ENCODE assay signal across 8 cellular contexts in the genomic region with DNA sequence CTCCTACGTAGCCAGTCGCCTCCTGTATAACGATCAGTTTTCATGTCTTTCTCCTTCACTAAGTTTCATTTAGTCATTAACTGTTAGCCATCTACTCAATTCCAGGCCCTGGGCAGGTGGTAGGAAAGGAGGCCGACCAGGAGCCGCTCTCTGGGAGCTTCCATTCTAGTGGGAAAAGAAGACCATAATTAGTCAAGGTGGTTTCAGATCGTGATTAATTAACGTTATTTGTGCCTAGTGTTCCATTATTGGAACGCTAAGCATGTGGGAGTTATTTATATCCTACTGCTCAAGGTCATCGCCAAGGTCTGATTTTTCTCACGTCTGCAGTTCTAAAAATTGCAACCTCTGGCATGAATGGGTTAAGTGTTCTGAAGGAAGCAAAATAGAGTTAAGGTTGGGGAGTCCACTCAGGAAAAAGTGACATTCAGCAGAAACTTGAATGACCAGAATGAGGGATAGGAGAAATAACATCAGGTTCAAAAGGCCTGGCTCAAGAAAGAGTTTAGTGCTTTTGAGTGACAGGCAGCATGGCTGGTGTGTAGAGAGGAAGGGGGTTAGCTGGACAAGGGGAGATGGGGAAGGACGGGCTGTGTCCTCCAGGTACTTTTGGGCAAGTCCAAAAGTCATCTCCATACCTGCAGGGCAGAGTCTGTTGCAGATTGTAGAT. TPM values are rescaled to one million over a fixed set of nuclear protein-coding genes. Genes with fewer than 3 reads are reported as not detected.
A peak's percentile ranks its signal among the peaks of the same experiment; 100 is the strongest.
DNase-seq lines count a peak whose midpoint lies in the region; ATAC-seq lines count a peak whose summit lies in the region.

No MANE protein-coding gene starts in this region.

- H3K9me3 ChIP-seq in thymus (ENCODE audit: control insufficient read depth), result no peaks in the 10 kb centered on the region

- H3K36me3 Mint-ChIP-seq in activated T-cell treated with anti-CD3 and anti-CD28 coated beads, Interleukin-2, amount 50 U/mL, for 4 hours (ENCODE audit: insufficient read depth), result peaks cover 21% of the 10 kb centered on the region
- H3K36me3 Mint-ChIP-seq in activated naive CD8-positive, alpha-beta T cell treated with anti-CD3 and anti-CD28 coated beads, Interleukin-2, amount 50 U/mL, for 24 hours (ENCODE audit: low read depth), result peaks cover 26% of the 10 kb centered on the region

- H3K4me3 Mint-ChIP-seq in activated T-cell treated with anti-CD3 and anti-CD28 coated beads, Interleukin-2, amount 50 U/mL, for 4 hours, result peak overlapping the region; percentile 93
- H3K4me3 Mint-ChIP-seq in activated naive CD8-positive, alpha-beta T cell treated with anti-CD3 and anti-CD28 coated beads, Interleukin-2, amount 50 U/mL, for 24 hours, result peak overlapping the region; percentile 97

- H3K36me3 ChIP-seq in thymus (ENCODE audit: control insufficient read depth, insufficient read depth), result peaks cover 5% of the 10 kb centered on the region

- peaks cover 12% of the 10 kb centered on the region for H3K4me1 ChIP-seq in thymus (ENCODE audit: control insufficient read depth, insufficient read depth, low read length)

- peak overlapping the region; percentile 87 for H3K4me3 ChIP-seq in thymus (ENCODE audit: low read length)

- WGBS in thymus, result 24% methylated on average over 11 of the region's 11 CpGs

- no peaks in the 10 kb centered on the region for H3K27me3 Mint-ChIP-seq in activated T-cell treated with anti-CD3 and anti-CD28 coated beads, Interleukin-2, amount 50 U/mL, for 4 hours (ENCODE audit: low read depth)
- no peaks in the 10 kb centered on the region for H3K27me3 Mint-ChIP-seq in activated naive CD8-positive, alpha-beta T cell treated with anti-CD3 and anti-CD28 coated beads, Interleukin-2, amount 50 U/mL, for 24 hours

- peak overlapping the region; percentile 97 for H3K27ac Mint-ChIP-seq in activated naive CD8-positive, alpha-beta T cell treated with anti-CD3 and anti-CD28 coated beads, Interleukin-2, amount 50 U/mL, for 24 hours

- H3K4me1 Mint-ChIP-seq in activated T-cell treated with anti-CD3 and anti-CD28 coated beads, Interleukin-2, amount 50 U/mL, for 4 hours (ENCODE audit: low read depth), result peaks cover 37% of the 10 kb centered on the region
- H3K4me1 Mint-ChIP-seq in activated naive CD8-positive, alpha-beta T cell treated with anti-CD3 and anti-CD28 coated beads, Interleukin-2, amount 50 U/mL, for 24 hours, result peaks cover 37% of the 10 kb centered on the region

- peak overlapping the region; percentile 64 for H3K27ac ChIP-seq in thymus (ENCODE audit: low read depth)

- no peaks in the 10 kb centered on the region for H3K27me3 ChIP-seq in thymus (ENCODE audit: control insufficient read depth, insufficient read depth)

- no peaks in the 10 kb centered on the region for H3K9me3 Mint-ChIP-seq in activated T-cell treated with anti-CD3 and anti-CD28 coated beads, Interleukin-2, amount 50 U/mL, for 4 hours
- no peaks in the 10 kb centered on the region for H3K9me3 Mint-ChIP-seq in activated naive CD8-positive, alpha-beta T cell treated with anti-CD3 and anti-CD28 coated beads, Interleukin-2, amount 50 U/mL, for 24 hours

- DNase-seq in activated T-cell treated with anti-CD3 and anti-CD28 coated beads, Interleukin-2, amount 50 U/mL, for 4 hours, result no peak
- DNase-seq in activated T-cell treated with anti-CD3 and anti-CD28 coated beads for 4 hours (no peak), left kidney (ENCODE audit: low read depth, low spot score) (peak; percentile 63), HuH-7 (ENCODE audit: low spot score) (no peak)
- DNase-seq in activated naive CD8-positive, alpha-beta T cell treated with anti-CD3 and anti-CD28 coated beads, Interleukin-2, amount 50 U/mL, for 24 hours, result no peak
- DNase-seq in stimulated activated CD8-positive, alpha-beta memory T cell treated with anti-CD3 and anti-CD28 coated beads, Interleukin-4, amount 100 ng/mL, for 48 hours, result no peak

- ATAC-seq in activated T-cell treated with anti-CD3 and anti-CD28 coated beads, Interleukin-2, amount 50 U/mL, for 4 hours, result no peak
- no peak for ATAC-seq in activated naive CD8-positive, alpha-beta T cell treated with anti-CD3 and anti-CD28 coated beads, Interleukin-2, amount 50 U/mL, for 24 hours
- no peak for ATAC-seq in HG03135 (IDR thresholded peaks at IDR 0.05; ENCODE audit: unreplicated experiment)

RNA-seq across cellular contexts. Expression of gene SLC9A8, which starts 0.8 kb away (rescaled TPM):
- total RNA-seq in activated T-cell treated with anti-CD3 and anti-CD28 coated beads, Interleukin-2, amount 50 U/mL, for 4 hours, result 10 to 100 TPM; 11.9 to 16.4 (median 13.2) TPM
- 14.1 TPM for polyA plus RNA-seq in thymus
